In the genomic region with DNA sequence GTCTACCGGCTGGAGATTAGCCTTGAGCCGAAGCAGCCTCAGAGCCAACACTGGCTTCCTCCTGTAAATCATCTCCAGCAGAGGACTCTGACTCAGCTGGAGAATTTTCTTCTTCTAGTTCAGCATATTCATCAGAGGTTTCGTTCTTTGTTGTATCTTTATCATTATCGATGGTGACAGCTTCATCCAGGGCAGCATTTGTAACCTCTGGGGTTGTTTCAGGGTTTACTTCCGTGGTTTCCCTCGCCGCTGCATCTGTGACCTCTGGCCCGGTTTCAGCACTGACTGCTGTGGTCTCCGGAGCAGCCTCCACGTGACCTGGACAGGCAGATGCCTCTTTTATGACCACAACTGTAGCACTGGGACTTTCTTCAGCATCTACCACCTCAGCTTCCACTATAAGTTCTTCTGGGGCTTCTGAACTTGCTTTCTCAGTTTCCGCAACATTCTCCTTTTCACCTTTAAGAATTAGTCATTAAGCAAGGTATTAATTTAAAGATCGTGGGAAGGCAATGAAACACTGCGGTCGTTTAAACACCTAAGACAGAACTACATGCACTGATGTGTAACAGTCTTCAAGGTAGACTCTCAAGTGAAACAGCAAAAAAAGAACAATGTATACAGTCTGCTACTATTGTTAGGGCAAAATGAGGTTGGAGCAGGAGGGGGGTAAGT, we compare ENCODE assay signal across 7 cellular contexts. TPM values are rescaled to one million over a fixed set of nuclear protein-coding genes. Genes with fewer than 3 reads are reported as not detected.
DNase-seq lines count a peak whose midpoint lies in the region; ATAC-seq and TF ChIP-seq lines count a peak whose summit lies in the region.

No MANE protein-coding gene starts in this region.

- peaks cover 10 to 12% (median 11%) of the 10 kb centered on the region in 3 donors for H3K4me1 Mint-ChIP-seq in naive B cell

- peak overlapping the region; percentile 15 to 90 (median 84) for H3K4me3 Mint-ChIP-seq in naive B cell

- TF ChIP-seq CTCF in epithelial cell of esophagus (IDR thresholded peaks at IDR 0.05; ENCODE audit: insufficient read depth, low read depth, low read length, missing control alignments): no peak

- peak overlapping the region; percentile 5 to 72 (median 36) for H3K27ac Mint-ChIP-seq in naive B cell

- H3K9me3 Mint-ChIP-seq in naive B cell: no peaks in the 10 kb centered on the region

- H3K4me3 ChIP-seq in epithelial cell of esophagus (ENCODE audit: low read length): peak overlapping the region; percentile 34

- no peaks in the 10 kb centered on the region for H3K36me3 Mint-ChIP-seq in naive B cell

- peaks cover 0 to 2% (median 0%) of the 10 kb centered on the region in 3 donors for H3K27me3 Mint-ChIP-seq in naive B cell

- peak; percentile 97 for ATAC-seq in GM18867 (IDR thresholded peaks at IDR 0.05; ENCODE audit: unreplicated experiment)
- peak; percentile 96 for ATAC-seq in HG02973 (IDR thresholded peaks at IDR 0.05; ENCODE audit: unreplicated experiment)
- peak; percentile 98 to 99 for ATAC-seq in naive B cell (ENCODE audit: low read depth in 2 of 2)

- DNase-seq in NK-92 treated with Interleukin-12 subunit alpha and Interleukin-12 subunit beta, amount 100 ng/mL, for 24 hours (lab: John Stamatoyannopoulos, UW): peak; percentile 81
- peak; percentile 56 for DNase-seq in activated CD8-positive, alpha-beta memory T cell treated with anti-CD3 and anti-CD28 coated beads, Interleukin-2, amount 50 U/mL, for 4 hours
- DNase-seq in epithelial cell of esophagus (ENCODE audit: low read depth) (peak; percentile 56), naive B cell (peak; percentile 47)
- peak in 4 of 6 experiments; percentile 9 to 15 (median 12) for DNase-seq in stimulated activated naive CD4-positive, alpha-beta T cell (lab: John Stamatoyannopoulos, UW)

RNA-seq across cellular contexts. Expression of gene MGARP, which starts 13.3 kb away (rescaled TPM):
- 1 to 10 TPM in 1 of 6 donors, under 1 TPM in 5; 0.24 to 1.0 (median 0.55) TPM for polyA plus RNA-seq in naive B cell (ENCODE audit: low read depth in 6 of 6)

RNA-seq across cellular contexts. Expression of gene NAA15, which starts 34.6 kb away (rescaled TPM):
- polyA plus RNA-seq in naive B cell (ENCODE audit: low read depth in 6 of 6): 10 to 100 TPM; 22.5 to 57.4 (median 53.4) TPM

RNA-seq across cellular contexts. Expression of gene NDUFC1, which starts 35.6 kb away (rescaled TPM):
- polyA plus RNA-seq in naive B cell (ENCODE audit: low read depth in 6 of 6): 100 to 1,000 TPM in 5 of 6 donors, 10 to 100 TPM in 1; 94.9 to 165 (median 123) TPM

Comparison
In these comparisons a context has a peak if more than half of its experiments do, and no peak if none do; other contexts are left out.
1. Peak in every context shown above with its lines: DNase-seq, ATAC-seq and H3K4me3 ChIP-seq.
2. DNase-seq: peak in every context shown above with its lines; median percentile 81 in NK-92 treated with Interleukin-12 subunit alpha and Interleukin-12 subunit beta, amount 100 ng/mL, for 24 hours; 56 in activated CD8-positive, alpha-beta memory T cell treated with anti-CD3 and anti-CD28 coated beads, Interleukin-2, amount 50 U/mL, for 4 hours; 56 in epithelial cell of esophagus; 47 in naive B cell; 12 in stimulated activated naive CD4-positive, alpha-beta T cell.